Comparison of ENCODE assay signal across 7 cellular contexts in genomic region chr12:74646831-74647230, GRCh38.
DNase-seq lines count a peak whose midpoint lies in the region; ATAC-seq and TF ChIP-seq lines count a peak whose summit lies in the region.

No MANE protein-coding gene starts in this region.

- H3K4me3 Mint-ChIP-seq in neural progenitor cell = no peak overlapping the region
- no peak overlapping the region for H3K4me3 Mint-ChIP-seq in activated naive CD4-positive, alpha-beta T cell treated with anti-CD3 and anti-CD28 coated beads for 36 hours

- no peak for ATAC-seq in upper lobe of left lung (ENCODE audit: low FRiP score in 2 of 2)

- no peak for TF ChIP-seq EP300 in upper lobe of left lung (IDR thresholded peaks at IDR 0.05)

- no peaks in the 10 kb centered on the region for H3K36me3 Mint-ChIP-seq in neural progenitor cell
- no peaks in the 10 kb centered on the region for H3K36me3 Mint-ChIP-seq in activated naive CD4-positive, alpha-beta T cell treated with anti-CD3 and anti-CD28 coated beads for 36 hours (ENCODE audit: low read depth)

- H4K20me1 ChIP-seq in GM23248 (ENCODE audit: insufficient read depth) (no peaks in the 10 kb centered on the region), neural progenitor cell (ENCODE audit: low read depth) (no peaks in the 10 kb centered on the region)

- H3K79me2 ChIP-seq in GM23248 (ENCODE audit: insufficient read depth) (no peaks in the 10 kb centered on the region), neural progenitor cell (ENCODE audit: low read depth) (no peaks in the 10 kb centered on the region)

- intact Hi-C loops in activated naive CD4-positive, alpha-beta T cell treated with anti-CD3 and anti-CD28 coated beads for 36 hours (cut with micrococcal nuclease) = no loop called here

- TF ChIP-seq CTCF in neural progenitor cell (IDR thresholded peaks at IDR 0.05) = peak; percentile 43
- no peak for TF ChIP-seq CTCF in upper lobe of left lung (IDR thresholded peaks at IDR 0.05)

- H3K27ac Mint-ChIP-seq in neural progenitor cell = no peak overlapping the region
- no peak overlapping the region for H3K27ac Mint-ChIP-seq in activated naive CD4-positive, alpha-beta T cell treated with anti-CD3 and anti-CD28 coated beads for 36 hours

- no peak for TF ChIP-seq POLR2A in upper lobe of left lung (IDR thresholded peaks at IDR 0.05)

- no peak overlapping the region for H3K27ac ChIP-seq in GM23248
- H3K27ac ChIP-seq in neural progenitor cell = no peak overlapping the region
- no peak overlapping the region for H3K27ac ChIP-seq in upper lobe of left lung

- H3K4me3 ChIP-seq in GM23248 (no peak overlapping the region), adipocyte (ENCODE audit: low read length) (no peak overlapping the region), neural progenitor cell (no peak overlapping the region), H7 (ENCODE audit: insufficient read depth, low read depth, low read length) (no peak overlapping the region), upper lobe of left lung (no peak overlapping the region)

- no peaks in the 10 kb centered on the region for H3K27me3 ChIP-seq in GM23248 (replicated peaks; ENCODE audit: insufficient read depth)
- H3K27me3 ChIP-seq in adipocyte (replicated peaks; ENCODE audit: control insufficient read depth, insufficient read depth, low read length) = no peaks in the 10 kb centered on the region
- no peaks in the 10 kb centered on the region for H3K27me3 ChIP-seq in neural progenitor cell
- H3K27me3 ChIP-seq in H7 (ENCODE audit: control insufficient read depth, insufficient read depth, low read length) = no peaks in the 10 kb centered on the region
- H3K27me3 ChIP-seq in upper lobe of left lung = no peaks in the 10 kb centered on the region

- no peak overlapping the region for H2AFZ ChIP-seq in GM23248
- H2AFZ ChIP-seq in neural progenitor cell (replicated peaks) = no peak overlapping the region

- H3K36me3 ChIP-seq in GM23248 (ENCODE audit: low read depth) = no peaks in the 10 kb centered on the region
- no peaks in the 10 kb centered on the region for H3K36me3 ChIP-seq in adipocyte (ENCODE audit: control insufficient read depth, insufficient read depth, low read length, severe bottlenecking)
- no peaks in the 10 kb centered on the region for H3K36me3 ChIP-seq in neural progenitor cell
- no peaks in the 10 kb centered on the region for H3K36me3 ChIP-seq in H7 (replicated peaks; ENCODE audit: control insufficient read depth, insufficient read depth, low read length)
- no peaks in the 10 kb centered on the region for H3K36me3 ChIP-seq in upper lobe of left lung

- peak; percentile 7 for DNase-seq in GM23248
- peak; percentile 24 for DNase-seq in NCI-H2081 treated with DMSO at 0.1 percent for 48 hours (lab: John Stamatoyannopoulos, UW)
- DNase-seq in adipocyte (ENCODE audit: low read depth) = peak; percentile 38
- DNase-seq in neural progenitor cell (ENCODE audit: low spot score) = no peak
- no peak for DNase-seq in activated naive CD4-positive, alpha-beta T cell treated with anti-CD3 and anti-CD28 coated beads for 36 hours
- no peak for DNase-seq in H7
- DNase-seq in upper lobe of left lung = no peak

- no peaks in the 10 kb centered on the region for H3K4me1 Mint-ChIP-seq in neural progenitor cell
- no peaks in the 10 kb centered on the region for H3K4me1 Mint-ChIP-seq in activated naive CD4-positive, alpha-beta T cell treated with anti-CD3 and anti-CD28 coated beads for 36 hours (ENCODE audit: low read depth)

- H3K9ac ChIP-seq in GM23248 (no peak overlapping the region), adipocyte (ENCODE audit: low read length) (no peak overlapping the region), neural progenitor cell (no peak overlapping the region)

- no peaks in the 10 kb centered on the region for H3K9me3 Mint-ChIP-seq in neural progenitor cell
- H3K9me3 Mint-ChIP-seq in activated naive CD4-positive, alpha-beta T cell treated with anti-CD3 and anti-CD28 coated beads for 36 hours = no peaks in the 10 kb centered on the region

- H3K4me2 ChIP-seq in GM23248 (ENCODE audit: unreplicated experiment) (no peak overlapping the region), neural progenitor cell (no peak overlapping the region)

- CTCF ChIA-PET in activated naive CD4-positive, alpha-beta T cell treated with anti-CD3 and anti-CD28 coated beads for 36 hours (lab: Charles Lee) = interaction anchor here (0.7 kb wide), 1 partner anchor 84 kb away, joined by 3 read pairs; no protein-coding TSS in a partner anchor

- H3K9me3 ChIP-seq in GM23248 (ENCODE audit: low read depth) (no peaks in the 10 kb centered on the region), adipocyte (ENCODE audit: control insufficient read depth, low read length) (no peaks in the 10 kb centered on the region), neural progenitor cell (ENCODE audit: low read depth) (no peaks in the 10 kb centered on the region), upper lobe of left lung (no peaks in the 10 kb centered on the region)

- H3K4me1 ChIP-seq in GM23248 (ENCODE audit: insufficient read depth) (no peaks in the 10 kb centered on the region), adipocyte (ENCODE audit: control insufficient read depth, insufficient read depth, low read length) (no peaks in the 10 kb centered on the region), neural progenitor cell (no peaks in the 10 kb centered on the region), upper lobe of left lung (no peaks in the 10 kb centered on the region)

- H3K27me3 Mint-ChIP-seq in neural progenitor cell (ENCODE audit: insufficient read depth, low read depth) = no peaks in the 10 kb centered on the region
- H3K27me3 Mint-ChIP-seq in activated naive CD4-positive, alpha-beta T cell treated with anti-CD3 and anti-CD28 coated beads for 36 hours (ENCODE audit: low read depth) = peaks cover 2% of the 10 kb centered on the region

- H3F3A ChIP-seq in GM23248 (ENCODE audit: insufficient read depth) = no peaks in the 10 kb centered on the region
- H3F3A ChIP-seq in neural progenitor cell (ENCODE audit: low read depth) = no peaks in the 10 kb centered on the region

- H3K9me2 ChIP-seq in GM23248 (ENCODE audit: insufficient read depth) = no peaks in the 10 kb centered on the region

- in situ Hi-C loops in GM23248 (cut with MboI) = no loop called here

- WGBS in GM23248 (ENCODE audit: low coverage in 1 of 2, low lambda C conversion rate in 2 of 2, missing lambda C conversion rate in 2 of 2), 2 experiments = 0% methylated on average over 1 of the region's 1 CpG
- 19 to 41% methylated on average over 1 of the region's 1 CpG for WGBS in upper lobe of left lung, 2 donors

Comparison
In these comparisons a context has a peak if more than half of its experiments do, and no peak if none do; other contexts are left out.
1. DNase-seq: peak in GM23248 (single experiment), NCI-H2081 treated with DMSO at 0.1 percent for 48 hours (single experiment) and adipocyte (single experiment); none in neural progenitor cell (single experiment), activated naive CD4-positive, alpha-beta T cell treated with anti-CD3 and anti-CD28 coated beads for 36 hours (single experiment), H7 (single experiment) and upper lobe of left lung (0 of 2).